Comparison of ENCODE assay signal across 8 cellular contexts in the genomic region with DNA sequence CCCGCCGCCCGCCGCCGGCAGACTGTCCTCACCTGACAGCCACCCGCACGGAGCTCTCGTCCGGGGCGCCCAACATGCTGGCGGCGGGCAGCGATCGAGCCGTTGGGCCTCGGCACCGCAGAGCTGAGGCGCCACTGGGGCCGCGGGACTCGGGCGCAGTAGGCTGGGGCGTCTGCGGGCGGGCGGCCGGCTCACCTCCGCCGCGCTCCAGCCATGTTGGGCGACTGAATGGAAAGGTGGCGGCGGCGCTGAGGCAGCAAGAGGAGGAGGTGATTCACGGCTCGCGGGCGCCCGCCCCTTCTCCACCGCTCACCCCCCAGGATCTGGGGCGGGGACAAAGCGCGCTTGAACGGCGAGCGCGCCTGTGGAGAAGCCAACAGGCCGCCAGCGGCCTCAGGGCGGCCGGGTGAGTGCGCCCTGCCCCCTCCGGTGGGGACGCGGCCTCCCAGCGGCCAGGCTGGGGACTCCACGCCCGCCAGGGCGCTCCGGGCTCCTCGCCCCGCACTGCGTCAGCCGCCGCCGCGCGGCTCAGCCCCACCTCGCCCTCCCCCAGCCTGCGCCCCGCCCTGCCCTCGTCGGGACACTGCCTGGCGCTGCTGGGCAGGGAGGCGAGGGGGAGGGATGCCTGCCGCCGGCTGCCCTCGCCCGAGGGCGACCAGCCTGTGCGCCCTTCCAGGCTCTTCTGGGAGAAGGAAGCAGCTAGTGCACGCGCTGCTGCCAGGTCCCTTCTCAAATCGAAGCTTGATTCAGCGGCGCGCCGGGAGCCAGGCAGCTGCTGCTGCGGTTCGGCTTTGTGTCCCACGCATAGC. TPM values are rescaled to one million over a fixed set of nuclear protein-coding genes. Genes with fewer than 3 reads are reported as not detected.
DNase-seq lines count a peak whose midpoint lies in the region; ATAC-seq and TF ChIP-seq lines count a peak whose summit lies in the region.

A gene with protein sequence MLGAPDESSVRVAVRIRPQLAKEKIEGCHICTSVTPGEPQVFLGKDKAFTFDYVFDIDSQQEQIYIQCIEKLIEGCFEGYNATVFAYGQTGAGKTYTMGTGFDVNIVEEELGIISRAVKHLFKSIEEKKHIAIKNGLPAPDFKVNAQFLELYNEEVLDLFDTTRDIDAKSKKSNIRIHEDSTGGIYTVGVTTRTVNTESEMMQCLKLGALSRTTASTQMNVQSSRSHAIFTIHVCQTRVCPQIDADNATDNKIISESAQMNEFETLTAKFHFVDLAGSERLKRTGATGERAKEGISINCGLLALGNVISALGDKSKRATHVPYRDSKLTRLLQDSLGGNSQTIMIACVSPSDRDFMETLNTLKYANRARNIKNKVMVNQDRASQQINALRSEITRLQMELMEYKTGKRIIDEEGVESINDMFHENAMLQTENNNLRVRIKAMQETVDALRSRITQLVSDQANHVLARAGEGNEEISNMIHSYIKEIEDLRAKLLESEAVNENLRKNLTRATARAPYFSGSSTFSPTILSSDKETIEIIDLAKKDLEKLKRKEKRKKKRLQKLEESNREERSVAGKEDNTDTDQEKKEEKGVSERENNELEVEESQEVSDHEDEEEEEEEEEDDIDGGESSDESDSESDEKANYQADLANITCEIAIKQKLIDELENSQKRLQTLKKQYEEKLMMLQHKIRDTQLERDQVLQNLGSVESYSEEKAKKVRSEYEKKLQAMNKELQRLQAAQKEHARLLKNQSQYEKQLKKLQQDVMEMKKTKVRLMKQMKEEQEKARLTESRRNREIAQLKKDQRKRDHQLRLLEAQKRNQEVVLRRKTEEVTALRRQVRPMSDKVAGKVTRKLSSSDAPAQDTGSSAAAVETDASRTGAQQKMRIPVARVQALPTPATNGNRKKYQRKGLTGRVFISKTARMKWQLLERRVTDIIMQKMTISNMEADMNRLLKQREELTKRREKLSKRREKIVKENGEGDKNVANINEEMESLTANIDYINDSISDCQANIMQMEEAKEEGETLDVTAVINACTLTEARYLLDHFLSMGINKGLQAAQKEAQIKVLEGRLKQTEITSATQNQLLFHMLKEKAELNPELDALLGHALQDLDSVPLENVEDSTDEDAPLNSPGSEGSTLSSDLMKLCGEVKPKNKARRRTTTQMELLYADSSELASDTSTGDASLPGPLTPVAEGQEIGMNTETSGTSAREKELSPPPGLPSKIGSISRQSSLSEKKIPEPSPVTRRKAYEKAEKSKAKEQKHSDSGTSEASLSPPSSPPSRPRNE (N-terminal part only) (minus strand): TSS at position 226 of the 809 bp plus-strand sequence. CDS start 150 bp downstream, at position 76.

- H3K4me1 Mint-ChIP-seq in chondrocyte (ENCODE audit: low read depth), result peaks cover 14% of the 10 kb centered on the region

- ATAC-seq in GM18873 (IDR thresholded peaks at IDR 0.05; ENCODE audit: low FRiP score, unreplicated experiment), result peak; percentile 87
- peak; percentile 96 for ATAC-seq in HG03135 (IDR thresholded peaks at IDR 0.05; ENCODE audit: unreplicated experiment)

- no peaks in the 10 kb centered on the region for H3K36me3 Mint-ChIP-seq in chondrocyte (ENCODE audit: low read depth)

- POLR2A ChIA-PET in AG04449 (lab: Yijun Ruan, JAX), result no interaction called here

- peak within 1 kb of the TSS; percentile 68 for H3K4me3 ChIP-seq in AG04449 (ENCODE audit: low read depth, low read length)

- no peaks in the 10 kb centered on the region for H3K9me3 Mint-ChIP-seq in chondrocyte (ENCODE audit: low read depth)

- peak within 1 kb of the TSS; percentile 82 for H3K4me3 Mint-ChIP-seq in chondrocyte (ENCODE audit: unreplicated experiment)

- TF ChIP-seq CTCF in AG04449 (IDR thresholded peaks at IDR 0.05; ENCODE audit: insufficient read depth, low read length, missing control alignments) (peak; percentile 68), chondrocyte (IDR thresholded peaks at IDR 0.05) (peak; percentile 78)

- H3K27me3 Mint-ChIP-seq in chondrocyte (ENCODE audit: low read depth), result no peaks in the 10 kb centered on the region

- H3K27ac Mint-ChIP-seq in chondrocyte (ENCODE audit: unreplicated experiment), result peak within 1 kb of the TSS; percentile 78

- CTCF ChIA-PET in AG04449 (lab: Yijun Ruan, JAX), result interaction anchor here (1.4 kb wide), 1 partner anchor 13 kb away, joined by 3 read pairs; no protein-coding TSS in a partner anchor

- DNase-seq in AG04449 (ENCODE audit: low read depth, low spot score) (peak; percentile 10), NCI-H2227 treated with DMSO at 0.1 percent for 48 hours (lab: John Stamatoyannopoulos, UW) (peak; percentile 52), chondrocyte (ENCODE audit: low spot score) (peak; percentile 92), kidney glomerular epithelial cell (lab: John Stamatoyannopoulos, UW) (peak; percentile 86)
- DNase-seq in activated CD4-positive, alpha-beta T cell treated with anti-CD3 and anti-CD28 coated beads for 24 hours (ENCODE audit: low read depth in 2 of 2), result peak; percentile 76 to 78
- peak; percentile 69 to 78 for DNase-seq in stimulated activated CD4-positive, alpha-beta T cell treated with anti-CD3 and anti-CD28 coated beads, Interleukin-1b, Interleukin-23, amount 100 ng/mL, for 1 hour (ENCODE audit: low read depth in 2 of 2)

RNA-seq across cellular contexts. Expression of the gene that starts here (rescaled TPM):
- total RNA-seq in chondrocyte, result 6.5 to 9.4 TPM (median 9.4 TPM) in 3 replicates

Comparison
In these comparisons a context has a peak if more than half of its experiments do, and no peak if none do; other contexts are left out.
1. Peak in every context shown above with its lines: DNase-seq, ATAC-seq and H3K4me3 ChIP-seq.
2. DNase-seq: peak in every context shown above with its lines; median percentile 92 in chondrocyte; 86 in kidney glomerular epithelial cell; 77 in activated CD4-positive, alpha-beta T cell treated with anti-CD3 and anti-CD28 coated beads for 24 hours; 74 in stimulated activated CD4-positive, alpha-beta T cell treated with anti-CD3 and anti-CD28 coated beads, Interleukin-1b, Interleukin-23, amount 100 ng/mL, for 1 hour; 52 in NCI-H2227 treated with DMSO at 0.1 percent for 48 hours; 10 in AG04449.